ENCODE assay signal across 1 cellular context in the genomic region with DNA sequence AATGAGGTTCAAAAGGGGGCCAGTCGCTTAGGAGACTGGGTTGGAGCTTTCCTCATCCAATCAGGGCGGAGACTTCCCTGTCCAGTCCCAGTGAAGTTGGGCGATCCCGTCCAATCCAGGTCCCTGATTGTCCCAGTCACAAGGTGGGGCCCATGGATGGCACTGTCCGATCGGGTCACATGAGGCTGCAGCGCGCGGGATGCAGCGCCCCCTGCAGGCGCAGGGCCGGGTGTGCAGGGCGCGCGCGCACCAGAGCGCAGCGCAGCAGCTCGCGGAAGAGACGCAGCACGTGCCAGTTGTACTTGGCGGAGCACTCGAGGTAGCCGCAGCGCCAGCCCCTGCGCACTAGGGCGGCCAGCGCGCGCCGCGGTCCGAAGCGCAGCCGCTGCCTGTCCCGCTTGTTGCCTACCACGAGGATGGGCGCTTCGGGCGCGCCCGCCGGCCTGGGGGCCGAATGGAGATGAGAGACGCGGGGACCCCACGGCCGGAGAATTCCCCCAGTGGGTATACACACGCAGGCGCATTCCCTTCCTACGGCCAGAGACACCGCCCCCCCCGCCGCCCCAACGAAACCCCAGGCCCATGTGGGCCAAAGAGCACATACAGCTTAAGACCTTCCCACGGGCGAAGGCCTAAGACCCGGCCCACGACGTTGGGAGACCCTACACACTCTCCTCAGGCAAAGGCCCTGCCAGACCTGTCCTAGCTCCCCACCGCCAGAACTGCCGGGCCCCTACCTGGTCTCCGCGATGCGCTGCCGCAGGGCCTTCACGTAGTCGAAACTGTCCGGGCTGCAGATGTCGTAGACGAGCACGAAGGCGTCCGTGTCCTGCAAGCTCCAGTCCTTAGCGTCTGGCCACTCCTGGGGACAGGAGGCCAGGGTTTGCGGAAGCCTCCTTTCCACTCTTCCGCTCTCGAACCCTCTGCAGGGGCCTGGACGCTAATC.
TF ChIP-seq lines count a peak whose summit lies in the region.

No MANE protein-coding gene starts in this region.

TF ChIP-seq in HepG2, 621 proteins besides CTCF, POLR2A, EP300 and RAD21:
- TF ChIP-seq ZBTB33 (CRISPR knock-in tag; IDR thresholded peaks at IDR 0.05) = peak; percentile 99
- TF ChIP-seq ZHX2 (IDR thresholded peaks at IDR 0.05; ENCODE audit: low read depth) = 0 out of 2 replicates have a peak, but pooled peaks have one; percentile 19
- TF ChIP-seq ZHX2 (CRISPR knock-in tag; IDR thresholded peaks at IDR 0.05; ENCODE audit: borderline replicate concordance) = no peak
- TF ChIP-seq ZFP91 (CRISPR knock-in tag; IDR thresholded peaks at IDR 0.05; ENCODE audit: borderline replicate concordance) = 0 out of 2 replicates have a peak, but pooled peaks have one; percentile 38
- peak; percentile 23; the same call in 1 of the 2 replicates for TF ChIP-seq ZFX (CRISPR knock-in tag; IDR thresholded peaks at IDR 0.05; ENCODE audit: low read depth)
- no peak for TF ChIP-seq MZF1 (CRISPR knock-in tag; IDR thresholded peaks at IDR 0.05; ENCODE audit: borderline replicate concordance)
- peak; percentile 78 for TF ChIP-seq HNRNPLL (IDR thresholded peaks at IDR 0.05; ENCODE audit: low read depth, low read length, poor library complexity, severe bottlenecking)
- no peak for TF ChIP-seq CBX1 (IDR thresholded peaks at IDR 0.05; ENCODE audit: low read depth)
- TF ChIP-seq RELA (CRISPR knock-in tag; IDR thresholded peaks at IDR 0.05) = no peak
- TF ChIP-seq, protein P1, sequence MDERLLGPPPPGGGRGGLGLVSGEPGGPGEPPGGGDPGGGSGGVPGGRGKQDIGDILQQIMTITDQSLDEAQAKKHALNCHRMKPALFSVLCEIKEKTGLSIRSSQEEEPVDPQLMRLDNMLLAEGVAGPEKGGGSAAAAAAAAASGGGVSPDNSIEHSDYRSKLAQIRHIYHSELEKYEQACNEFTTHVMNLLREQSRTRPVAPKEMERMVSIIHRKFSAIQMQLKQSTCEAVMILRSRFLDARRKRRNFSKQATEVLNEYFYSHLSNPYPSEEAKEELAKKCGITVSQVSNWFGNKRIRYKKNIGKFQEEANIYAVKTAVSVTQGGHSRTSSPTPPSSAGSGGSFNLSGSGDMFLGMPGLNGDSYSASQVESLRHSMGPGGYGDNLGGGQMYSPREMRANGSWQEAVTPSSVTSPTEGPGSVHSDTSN (CRISPR knock-in tag; IDR thresholded peaks at IDR 0.05) = no peak
- peak; percentile 33; the same call in 1 of the 2 replicates for TF ChIP-seq ZNF768 (CRISPR knock-in tag; IDR thresholded peaks at IDR 0.05)
- peak; percentile 36 for TF ChIP-seq ZNF687 (CRISPR knock-in tag; IDR thresholded peaks at IDR 0.05)
- TF ChIP-seq HOXA3 (CRISPR knock-in tag; IDR thresholded peaks at IDR 0.05) = peak; percentile 86
- no peak for TF ChIP-seq ARID2 (CRISPR knock-in tag; IDR thresholded peaks at IDR 0.05; ENCODE audit: borderline replicate concordance)
- TF ChIP-seq ZFY (CRISPR knock-in tag; IDR thresholded peaks at IDR 0.05) = peak; percentile 17; the same call in 1 of the 2 replicates
- TF ChIP-seq KDM5A (IDR thresholded peaks at IDR 0.05; ENCODE audit: borderline replicate concordance, low read length) = no peak
- TF ChIP-seq AGO2 (optimal IDR thresholded peaks at IDR 0.05; ENCODE audit: low read depth, low read length) = peak; percentile 58
